In the genomic region with DNA sequence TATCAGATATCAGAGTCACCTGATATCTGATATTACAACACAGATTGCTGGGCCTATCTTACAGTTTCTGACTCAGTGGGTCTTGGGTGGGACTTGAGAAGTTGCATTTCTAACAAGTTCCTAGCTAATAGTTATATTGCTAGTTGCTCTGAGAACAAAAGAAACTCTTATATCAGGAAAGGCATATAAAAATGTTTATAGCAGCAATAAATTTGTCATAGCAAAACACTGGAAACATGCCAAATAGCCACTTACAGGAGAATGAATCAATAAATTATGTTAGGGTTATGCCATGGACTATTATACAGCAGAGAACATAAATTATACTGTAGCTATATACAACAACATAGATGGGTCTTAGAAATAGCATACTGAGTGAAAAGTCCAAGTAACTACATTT, we compare ENCODE assay signal across 25 cellular contexts. TPM values are rescaled to one million over a fixed set of nuclear protein-coding genes. Genes with fewer than 3 reads are reported as not detected.
DNase-seq lines count a peak whose midpoint lies in the region; ATAC-seq and TF ChIP-seq lines count a peak whose summit lies in the region.
"Had no signal": no experiment of that assay in that cellular context is flagged by ENCODE, and none has a peak within 500 bp of the region (broad histone marks: within the 10 kb centered on the region; RNA-seq: fewer than 3 reads in every experiment).

No MANE protein-coding gene starts in this region.

- H3K4me1 Mint-ChIP-seq in stimulated activated naive B cell treated with anti-CD40 and anti-IgM and Interleukin-4, amounts not matched to agents 10 μg/mL and 1 μg/mL and 100 μg/mL, for 72 hours: peaks cover 0 to 4% of the 10 kb centered on the region in 2 donors
- H3K4me1 Mint-ChIP-seq: CD8-positive, alpha-beta memory T cell had no signal

- H3K4me3 ChIP-seq in HEK293 (ENCODE audit: low read depth, low read length): no peak overlapping the region
- H3K4me3 ChIP-seq: A549; BLaER1 treated with 17β-estradiol and CSF1 and Interleukin-3, amounts not matched to agents 10 nM and 100 nM; GM12878; GM23338 had no signal

- CTCF ChIA-PET in HEK293 (lab: Yijun Ruan, JAX): interaction anchor here (0.6 to 1.3 kb wide), 3 partner anchors 11 to 296 kb away, joined by 3 to 6 read pairs (median 3); no protein-coding TSS in a partner anchor

- no peaks in the 10 kb centered on the region for H3K36me3 ChIP-seq in HEK293 (ENCODE audit: control insufficient read depth in 2 of 2, insufficient read depth in 1 of 2, low read length in 2 of 2)
- H3K36me3 ChIP-seq: BE2C had no signal

- no peak overlapping the region for H3K27ac Mint-ChIP-seq in stimulated activated naive B cell treated with anti-CD40 and anti-IgM and Interleukin-4, amounts not matched to agents 10 μg/mL and 1 μg/mL and 100 μg/mL, for 72 hours
- H3K27ac Mint-ChIP-seq: CD4-positive, alpha-beta T cell; CD8-positive, alpha-beta memory T cell; GM23338; H9 had no signal

- ATAC-seq in left colon (peak; percentile 76), HG02884 (IDR thresholded peaks at IDR 0.05; ENCODE audit: unreplicated experiment) (no peak)
- ATAC-seq in stimulated activated naive B cell treated with anti-CD40 and anti-IgM and Interleukin-4, amounts not matched to agents 10 μg/mL and 1 μg/mL and 100 μg/mL, for 72 hours (replicated peaks): no peak
- ATAC-seq: A549, GM12878, GM23338, HCT116 had no signal

- H3K9me3 ChIP-seq in HEK293 (ENCODE audit: control insufficient read depth, insufficient read depth, low read depth, low read length): no peaks in the 10 kb centered on the region
- H3K9me3 ChIP-seq: A549, BE2C had no signal

- H3K4me1 ChIP-seq in HEK293 (ENCODE audit: control insufficient read depth, insufficient read depth, low read length): peaks cover 15% of the 10 kb centered on the region; the same call in 1 of the 2 replicates
- H3K4me1 ChIP-seq: A549, BE2C had no signal

- H3K4me3 Mint-ChIP-seq in stimulated activated naive B cell treated with anti-CD40 and anti-IgM and Interleukin-4, amounts not matched to agents 10 μg/mL and 1 μg/mL and 100 μg/mL, for 72 hours: no peak overlapping the region
- H3K4me3 Mint-ChIP-seq: CD14-positive monocyte; CD4-positive, alpha-beta T cell; CD8-positive, alpha-beta memory T cell; GM23338; H9 had no signal

- DNase-seq in LoVo (ENCODE audit: low spot score) (peak; percentile 79), left colon (no peak), NCI-H524 treated with DMSO at 0.1 percent for 48 hours (lab: John Stamatoyannopoulos, UW) (no peak)
- no peak for DNase-seq in stimulated activated naive B cell treated with anti-CD40 and anti-IgM and Interleukin-4, amounts not matched to agents 10 μg/mL and 1 μg/mL and 100 μg/mL, for 72 hours
- no peak for DNase-seq in activated naive CD4-positive, alpha-beta T cell (lab: John Stamatoyannopoulos, UW)
- DNase-seq: 8988T; ACHN; AML-193; BE2C; CD4-positive, alpha-beta T cell; CD8-positive, alpha-beta memory T cell; DMS 273 treated with DMSO at 0.1 percent for 48 hours; DMS79; EL; GDM1; H9 had no signal

- peaks cover 17 to 34% of the 10 kb centered on the region in 2 donors for H3K36me3 Mint-ChIP-seq in stimulated activated naive B cell treated with anti-CD40 and anti-IgM and Interleukin-4, amounts not matched to agents 10 μg/mL and 1 μg/mL and 100 μg/mL, for 72 hours
- H3K36me3 Mint-ChIP-seq: CD14-positive monocyte had no signal

- peaks cover 12 to 14% of the 10 kb centered on the region in 2 donors for H3K9me3 Mint-ChIP-seq in stimulated activated naive B cell treated with anti-CD40 and anti-IgM and Interleukin-4, amounts not matched to agents 10 μg/mL and 1 μg/mL and 100 μg/mL, for 72 hours
- H3K9me3 Mint-ChIP-seq: CD4-positive, alpha-beta T cell; CD8-positive, alpha-beta memory T cell had no signal

- H3K27me3 Mint-ChIP-seq in stimulated activated naive B cell treated with anti-CD40 and anti-IgM and Interleukin-4, amounts not matched to agents 10 μg/mL and 1 μg/mL and 100 μg/mL, for 72 hours: no peaks in the 10 kb centered on the region
- H3K27me3 Mint-ChIP-seq: CD4-positive, alpha-beta T cell had no signal

- intact Hi-C loops in left colon (cut with DNase I, micrococcal nuclease): no loop called here

- H3K27ac ChIP-seq in HEK293 (ENCODE audit: extremely low read depth, low read depth, low read length) (no peak overlapping the region), VCaP (peak overlapping the region; percentile 11; the same call in 1 of the 2 replicates)
- H3K27ac ChIP-seq: A549; BLaER1 treated with 17β-estradiol and CSF1 and Interleukin-3, amounts not matched to agents 10 nM and 100 nM had no signal

- POLR2A ChIA-PET in HEK293 (lab: Yijun Ruan, JAX): no interaction called here

- no peak for TF ChIP-seq CTCF in HEK293 (tag by site-specific recombination; IDR thresholded peaks at IDR 0.05)
- no peak for TF ChIP-seq CTCF in VCaP (conservative IDR thresholded peaks at IDR 0.05)

TF ChIP-seq in HEK293, 187 proteins besides CTCF, POLR2A, EP300 and RAD21:
- TF ChIP-seq, protein P1, sequence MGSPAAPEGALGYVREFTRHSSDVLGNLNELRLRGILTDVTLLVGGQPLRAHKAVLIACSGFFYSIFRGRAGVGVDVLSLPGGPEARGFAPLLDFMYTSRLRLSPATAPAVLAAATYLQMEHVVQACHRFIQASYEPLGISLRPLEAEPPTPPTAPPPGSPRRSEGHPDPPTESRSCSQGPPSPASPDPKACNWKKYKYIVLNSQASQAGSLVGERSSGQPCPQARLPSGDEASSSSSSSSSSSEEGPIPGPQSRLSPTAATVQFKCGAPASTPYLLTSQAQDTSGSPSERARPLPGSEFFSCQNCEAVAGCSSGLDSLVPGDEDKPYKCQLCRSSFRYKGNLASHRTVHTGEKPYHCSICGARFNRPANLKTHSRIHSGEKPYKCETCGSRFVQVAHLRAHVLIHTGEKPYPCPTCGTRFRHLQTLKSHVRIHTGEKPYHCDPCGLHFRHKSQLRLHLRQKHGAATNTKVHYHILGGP (tag by site-specific recombination; IDR thresholded peaks at IDR 0.05): peak; percentile 36; the same call in 1 of the 2 replicates
- TF ChIP-seq FEZF1 (tag by site-specific recombination; IDR thresholded peaks at IDR 0.05) (peak; percentile 43), ZNF394 (tag by site-specific recombination; IDR thresholded peaks at IDR 0.05; ENCODE audit: borderline replicate concordance) (no peak), ZNF350 (tag by site-specific recombination; IDR thresholded peaks at IDR 0.05) (no peak), ZNF404 (tag by site-specific recombination; IDR thresholded peaks at IDR 0.05) (no peak), ZNF561 (tag by site-specific recombination; IDR thresholded peaks at IDR 0.05; ENCODE audit: borderline replicate concordance) (no peak), ZBTB20 (tag by site-specific recombination; IDR thresholded peaks at IDR 0.05) (0 out of 2 replicates have a peak, but pooled peaks have one; percentile 25), HOXD13 (CRISPR knock-in tag; IDR thresholded peaks at IDR 0.05; ENCODE audit: borderline replicate concordance) (no peak), ZNF146 (tag by site-specific recombination; IDR thresholded peaks at IDR 0.05) (peak; percentile 76), MEIS1 (CRISPR knock-in tag; IDR thresholded peaks at IDR 0.05; ENCODE audit: borderline replicate concordance) (no peak), SETDB1 (IDR thresholded peaks at IDR 0.05; ENCODE audit: insufficient read length, low read length) (peak; percentile 44), EGR2 (tag by site-specific recombination; IDR thresholded peaks at IDR 0.05; ENCODE audit: low read depth) (no peak), KLF16 (tag by site-specific recombination; IDR thresholded peaks at IDR 0.05) (0 out of 2 replicates have a peak, but pooled peaks have one; percentile 24), BCL11B (tag by site-specific recombination; IDR thresholded peaks at IDR 0.05; ENCODE audit: low read depth) (no peak)
- TF ChIP-seq, protein P2, sequence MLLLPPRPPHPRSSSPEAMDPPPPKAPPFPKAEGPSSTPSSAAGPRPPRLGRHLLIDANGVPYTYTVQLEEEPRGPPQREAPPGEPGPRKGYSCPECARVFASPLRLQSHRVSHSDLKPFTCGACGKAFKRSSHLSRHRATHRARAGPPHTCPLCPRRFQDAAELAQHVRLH (tag by site-specific recombination; IDR thresholded peaks at IDR 0.05): 0 out of 2 replicates have a peak, but pooled peaks have one; percentile 62
- TF ChIP-seq, protein P3, sequence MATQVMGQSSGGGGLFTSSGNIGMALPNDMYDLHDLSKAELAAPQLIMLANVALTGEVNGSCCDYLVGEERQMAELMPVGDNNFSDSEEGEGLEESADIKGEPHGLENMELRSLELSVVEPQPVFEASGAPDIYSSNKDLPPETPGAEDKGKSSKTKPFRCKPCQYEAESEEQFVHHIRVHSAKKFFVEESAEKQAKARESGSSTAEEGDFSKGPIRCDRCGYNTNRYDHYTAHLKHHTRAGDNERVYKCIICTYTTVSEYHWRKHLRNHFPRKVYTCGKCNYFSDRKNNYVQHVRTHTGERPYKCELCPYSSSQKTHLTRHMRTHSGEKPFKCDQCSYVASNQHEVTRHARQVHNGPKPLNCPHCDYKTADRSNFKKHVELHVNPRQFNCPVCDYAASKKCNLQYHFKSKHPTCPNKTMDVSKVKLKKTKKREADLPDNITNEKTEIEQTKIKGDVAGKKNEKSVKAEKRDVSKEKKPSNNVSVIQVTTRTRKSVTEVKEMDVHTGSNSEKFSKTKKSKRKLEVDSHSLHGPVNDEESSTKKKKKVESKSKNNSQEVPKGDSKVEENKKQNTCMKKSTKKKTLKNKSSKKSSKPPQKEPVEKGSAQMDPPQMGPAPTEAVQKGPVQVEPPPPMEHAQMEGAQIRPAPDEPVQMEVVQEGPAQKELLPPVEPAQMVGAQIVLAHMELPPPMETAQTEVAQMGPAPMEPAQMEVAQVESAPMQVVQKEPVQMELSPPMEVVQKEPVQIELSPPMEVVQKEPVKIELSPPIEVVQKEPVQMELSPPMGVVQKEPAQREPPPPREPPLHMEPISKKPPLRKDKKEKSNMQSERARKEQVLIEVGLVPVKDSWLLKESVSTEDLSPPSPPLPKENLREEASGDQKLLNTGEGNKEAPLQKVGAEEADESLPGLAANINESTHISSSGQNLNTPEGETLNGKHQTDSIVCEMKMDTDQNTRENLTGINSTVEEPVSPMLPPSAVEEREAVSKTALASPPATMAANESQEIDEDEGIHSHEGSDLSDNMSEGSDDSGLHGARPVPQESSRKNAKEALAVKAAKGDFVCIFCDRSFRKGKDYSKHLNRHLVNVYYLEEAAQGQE (tag by site-specific recombination; IDR thresholded peaks at IDR 0.05): no peak
TF ChIP-seq in HEK293: peak in this region for 7.

RNA-seq across cellular contexts. Expression of a gene that starts 38.2 kb away (rescaled TPM):
- 1 to 10 TPM; 2.0 to 2.2 TPM for total RNA-seq in left colon

RNA-seq across cellular contexts. Expression of a gene that starts 38.4 kb away (rescaled TPM):
- 1 to 10 TPM; 7.6 to 9.2 TPM for total RNA-seq in left colon
